9 cellular contexts compared by ENCODE assay signal in genomic region chr16:17375388-17376304, GRCh38.
DNase-seq lines count a peak whose midpoint lies in the region; ATAC-seq, FAIRE-seq and TF ChIP-seq lines count a peak whose summit lies in the region.
"Had no signal": no experiment of that assay in that cellular context is flagged by ENCODE, and none has a peak within 500 bp of the region (broad histone marks: within the 10 kb centered on the region; RNA-seq: fewer than 3 reads in every experiment).

No MANE protein-coding gene starts in this region.

- H3K4me1 ChIP-seq in pancreas = peaks cover 0 to 4% (median 0%) of the 10 kb centered on the region in 3 donors

- no peaks in the 10 kb centered on the region for H3K9me3 Mint-ChIP-seq in IgD-negative memory B cell
- no peaks in the 10 kb centered on the region for H3K9me3 Mint-ChIP-seq in dendritic cell treated with granulocyte-macrophage colony-stimulating factor and Interleukin-4, amounts not matched to agents 40 ng/mL and 50 ng/mL, for 4 days
- no peaks in the 10 kb centered on the region for H3K9me3 Mint-ChIP-seq in activated T-helper 17 cell treated with anti-CD3 and anti-CD28 coated beads, Interleukin-2, amount 50 U/mL, for 72 hours
- H3K9me3 Mint-ChIP-seq: activated T-cell treated with anti-CD3 and anti-CD28 coated beads, Interleukin-2, amount 50 U/mL, for 4 hours had no signal

- H3K27me3 Mint-ChIP-seq in IgD-negative memory B cell = peaks cover 1% of the 10 kb centered on the region
- H3K27me3 Mint-ChIP-seq in dendritic cell treated with granulocyte-macrophage colony-stimulating factor and Interleukin-4, amounts not matched to agents 40 ng/mL and 50 ng/mL, for 4 days = no peaks in the 10 kb centered on the region
- H3K27me3 Mint-ChIP-seq in activated T-helper 17 cell treated with anti-CD3 and anti-CD28 coated beads, Interleukin-2, amount 50 U/mL, for 72 hours = no peaks in the 10 kb centered on the region

- no peaks in the 10 kb centered on the region for H3K9me3 ChIP-seq in pancreas

- H3K27ac ChIP-seq in pancreas = peak overlapping the region in 2 of 4 donors; percentile 30 to 36

- peak in 3 of 4 donors; percentile 44 to 76 (median 61) for ATAC-seq in pancreas
- no peak for ATAC-seq in activated T-helper 17 cell treated with anti-CD3 and anti-CD28 coated beads, Interleukin-2, amount 50 U/mL, for 72 hours (replicated peaks)
- ATAC-seq in omental fat pad (ENCODE audit: low FRiP score) = no peak
- no peak for ATAC-seq in HG02852 (IDR thresholded peaks at IDR 0.05; ENCODE audit: unreplicated experiment)

- peaks cover 2% of the 10 kb centered on the region for H3K36me3 Mint-ChIP-seq in IgD-negative memory B cell
- no peaks in the 10 kb centered on the region for H3K36me3 Mint-ChIP-seq in dendritic cell treated with granulocyte-macrophage colony-stimulating factor and Interleukin-4, amounts not matched to agents 40 ng/mL and 50 ng/mL, for 4 days (ENCODE audit: low read depth)
- no peaks in the 10 kb centered on the region for H3K36me3 Mint-ChIP-seq in activated T-helper 17 cell treated with anti-CD3 and anti-CD28 coated beads, Interleukin-2, amount 50 U/mL, for 72 hours (ENCODE audit: low read depth)

- H3K36me3 ChIP-seq in pancreas = no peaks in the 10 kb centered on the region

- FAIRE-seq in pancreas (lab: Jason Lieb, UNC) = no peak

- H3K4me3 ChIP-seq in pancreas = no peak overlapping the region

- intact Hi-C loops in dendritic cell treated with granulocyte-macrophage colony-stimulating factor and Interleukin-4, amounts not matched to agents 40 ng/mL and 50 ng/mL, for 4 days (cut with micrococcal nuclease) = loop anchor here (5.0 kb wide), 1 partner anchor 77 kb away; no protein-coding TSS in a partner anchor
- intact Hi-C loops in pancreas (cut with DNase I) = no loop called here

- DNase-seq in DMS153 treated with DMSO at 0.1 percent for 48 hours (lab: John Stamatoyannopoulos, UW; ENCODE audit: unreplicated experiment) (peak; percentile 38), pancreas (no peak), omental fat pad (ENCODE audit: low spot score) (no peak)
- DNase-seq: activated T-cell treated with anti-CD3 and anti-CD28 coated beads, Interleukin-2, amount 50 U/mL, for 4 hours; NCI-H2171 had no signal

- H3K4me3 Mint-ChIP-seq in IgD-negative memory B cell = peak overlapping the region in 2 of 4 donors; percentile 10 to 70
- H3K4me3 Mint-ChIP-seq in dendritic cell treated with granulocyte-macrophage colony-stimulating factor and Interleukin-4, amounts not matched to agents 40 ng/mL and 50 ng/mL, for 4 days = peak overlapping the region; percentile 21
- no peak overlapping the region for H3K4me3 Mint-ChIP-seq in activated T-helper 17 cell treated with anti-CD3 and anti-CD28 coated beads, Interleukin-2, amount 50 U/mL, for 72 hours
- H3K4me3 Mint-ChIP-seq: activated T-cell treated with anti-CD3 and anti-CD28 coated beads, Interleukin-2, amount 50 U/mL, for 4 hours had no signal

- H3K4me1 Mint-ChIP-seq in IgD-negative memory B cell = peaks cover 45 to 64% (median 52%) of the 10 kb centered on the region in 3 donors
- peaks cover 78% of the 10 kb centered on the region for H3K4me1 Mint-ChIP-seq in dendritic cell treated with granulocyte-macrophage colony-stimulating factor and Interleukin-4, amounts not matched to agents 40 ng/mL and 50 ng/mL, for 4 days (ENCODE audit: low read depth)
- H3K4me1 Mint-ChIP-seq in activated T-helper 17 cell treated with anti-CD3 and anti-CD28 coated beads, Interleukin-2, amount 50 U/mL, for 72 hours = peaks cover 40% of the 10 kb centered on the region

- no peaks in the 10 kb centered on the region for H3K27me3 ChIP-seq in pancreas

- peak overlapping the region; percentile 11 to 59 (median 56) for H3K27ac Mint-ChIP-seq in IgD-negative memory B cell
- H3K27ac Mint-ChIP-seq in dendritic cell treated with granulocyte-macrophage colony-stimulating factor and Interleukin-4, amounts not matched to agents 40 ng/mL and 50 ng/mL, for 4 days = peak overlapping the region; percentile 73
- H3K27ac Mint-ChIP-seq in activated T-helper 17 cell treated with anti-CD3 and anti-CD28 coated beads, Interleukin-2, amount 50 U/mL, for 72 hours = no peak overlapping the region

- WGBS in pancreas, 2 donors = 50 to 61% methylated on average over 19 of the region's 19 CpGs

- no peak for TF ChIP-seq CTCF in pancreas (IDR thresholded peaks at IDR 0.05)
- no peak for TF ChIP-seq CTCF in omental fat pad (IDR thresholded peaks at IDR 0.05)

Comparison
In these comparisons a context has a peak if more than half of its experiments do, and no peak if none do; other contexts are left out.
1. ATAC-seq: peak in pancreas (3 of 4); none in activated T-helper 17 cell treated with anti-CD3 and anti-CD28 coated beads, Interleukin-2, amount 50 U/mL, for 72 hours (single experiment), omental fat pad (single experiment) and HG02852 (single experiment).